ENCODE assay signal across 9 cellular contexts in genomic region chr3:16849240-16849639, GRCh38. TPM values are rescaled to one million over a fixed set of nuclear protein-coding genes. Genes with fewer than 3 reads are reported as not detected.
DNase-seq lines count a peak whose midpoint lies in the region; ATAC-seq and TF ChIP-seq lines count a peak whose summit lies in the region.
"Had no signal": no experiment of that assay in that cellular context is flagged by ENCODE, and none has a peak within 500 bp of the region (broad histone marks: within the 10 kb centered on the region; RNA-seq: fewer than 3 reads in every experiment).

No MANE protein-coding gene starts in this region.

- H3F3A ChIP-seq in OCI-LY1 (ENCODE audit: insufficient read depth, low read length) (no peaks in the 10 kb centered on the region), PC-3 (ENCODE audit: low read length, unreplicated experiment) (no peaks in the 10 kb centered on the region)

- no peaks in the 10 kb centered on the region for H3K36me3 ChIP-seq in OCI-LY1 (ENCODE audit: insufficient read depth, low read length)
- H3K36me3 ChIP-seq in PC-3 (ENCODE audit: low read depth, low read length): no peaks in the 10 kb centered on the region
- H3K36me3 ChIP-seq: tibial nerve had no signal

- CTCF ChIA-PET in PC-3 (lab: Charles Lee): no interaction called here

- H3K9ac ChIP-seq in OCI-LY1 (ENCODE audit: low read length): peak overlapping the region; percentile 5; the same call in 1 of the 2 replicates
- H3K9ac ChIP-seq in PC-3 (ENCODE audit: low read length): no peak overlapping the region

- H3K36me3 Mint-ChIP-seq in activated naive CD8-positive, alpha-beta T cell: no peaks in the 10 kb centered on the region

- DNase-seq in iPS-NIHi7 (ENCODE audit: extremely low spot score) (peak; percentile 33), ACHN (no peak), PC-3 (no peak)
- peak; percentile 41 to 58 for DNase-seq in stimulated activated CD4-positive, alpha-beta T cell treated with anti-CD3 and anti-CD28 coated beads, Interleukin-2, amount 100 ng/mL, for 48 hours

- H3K27ac ChIP-seq in OCI-LY1 (ENCODE audit: low read depth, low read length, poor library complexity, severe bottlenecking) (peak overlapping the region; percentile 54), PC-3 (ENCODE audit: low read length) (no peak overlapping the region)

- H4K20me1 ChIP-seq in OCI-LY1 (ENCODE audit: insufficient read depth, low read length) (no peaks in the 10 kb centered on the region), PC-3 (ENCODE audit: low read length) (no peaks in the 10 kb centered on the region)

- peak overlapping the region; percentile 57 for H3K4me3 Mint-ChIP-seq in activated naive CD8-positive, alpha-beta T cell

- H2AFZ ChIP-seq in OCI-LY1 (ENCODE audit: low read length) (peak overlapping the region; percentile 50), PC-3 (ENCODE audit: low read length) (no peak overlapping the region)

- peak overlapping the region; percentile 22 for H3K4me3 ChIP-seq in OCI-LY1 (ENCODE audit: low read depth, low read length, poor library complexity, severe bottlenecking)
- H3K4me3 ChIP-seq in PC-3 (ENCODE audit: low read length): no peak overlapping the region

- peak; percentile 84 for ATAC-seq in GM19324 (IDR thresholded peaks at IDR 0.05; ENCODE audit: low FRiP score, unreplicated experiment)
- ATAC-seq in HG03135 (IDR thresholded peaks at IDR 0.05; ENCODE audit: unreplicated experiment): peak; percentile 93
- ATAC-seq in PC-3: no peak

- BruUV-seq in PC-3 (replicated peaks; lab: Mats Ljungman, UMichigan): no TSS peak

- no peaks in the 10 kb centered on the region for H3K9me3 Mint-ChIP-seq in activated naive CD8-positive, alpha-beta T cell (ENCODE audit: low read depth)

- H3K4me1 ChIP-seq in OCI-LY1 (ENCODE audit: insufficient read depth, low read length, severe bottlenecking) (peaks cover 43% of the 10 kb centered on the region), PC-3 (ENCODE audit: insufficient read depth, low read length) (no peaks in the 10 kb centered on the region)
- H3K4me1 ChIP-seq: tibial nerve had no signal

- H3K4me1 Mint-ChIP-seq in activated naive CD8-positive, alpha-beta T cell (ENCODE audit: low read depth): peaks cover 46% of the 10 kb centered on the region

- POLR2A ChIA-PET in PC-3 (lab: Charles Lee; ENCODE audit: unreplicated experiment): no interaction called here

- H3K9me2 ChIP-seq in OCI-LY1 (ENCODE audit: low read depth, low read length): no peaks in the 10 kb centered on the region
- no peaks in the 10 kb centered on the region for H3K9me2 ChIP-seq in PC-3 (replicated peaks; ENCODE audit: low read length)

- no peaks in the 10 kb centered on the region for H3K27me3 ChIP-seq in OCI-LY1 (ENCODE audit: insufficient read depth, low read length)
- no peaks in the 10 kb centered on the region for H3K27me3 ChIP-seq in PC-3 (ENCODE audit: low read length)
- H3K27me3 ChIP-seq: tibial nerve had no signal

- no peak overlapping the region for H3K27ac Mint-ChIP-seq in activated naive CD8-positive, alpha-beta T cell

- in situ Hi-C loops in ACHN (cut with HindIII; ENCODE audit: low pct_ligation_motif_present, low pct_unique_long_range_greater_than_20kb, low sequenced_read_pairs): no loop called here

- H3K4me2 ChIP-seq in OCI-LY1 (ENCODE audit: low read length) (peak overlapping the region; percentile 52), PC-3 (ENCODE audit: low read length) (no peak overlapping the region)

- intact Hi-C loops in PC-3 (cut with micrococcal nuclease): no loop called here

- no peaks in the 10 kb centered on the region for H3K9me3 ChIP-seq in OCI-LY1 (ENCODE audit: low read length)
- no peaks in the 10 kb centered on the region for H3K9me3 ChIP-seq in PC-3 (ENCODE audit: low read length)
- H3K9me3 ChIP-seq: tibial nerve had no signal

- no peaks in the 10 kb centered on the region for H3K27me3 Mint-ChIP-seq in activated naive CD8-positive, alpha-beta T cell

- H3K79me2 ChIP-seq in OCI-LY1 (ENCODE audit: insufficient read depth, low read length) (no peaks in the 10 kb centered on the region), PC-3 (ENCODE audit: low read length) (no peaks in the 10 kb centered on the region)

- TF ChIP-seq CTCF in OCI-LY1 (IDR thresholded peaks at IDR 0.05; ENCODE audit: low read length) (no peak), PC-3 (conservative IDR thresholded peaks at IDR 0.05; ENCODE audit: low read depth, low read length) (no peak)

RNA-seq across cellular contexts. Expression of gene PLCL2, which starts 35.5 kb away (rescaled TPM):
- 9.8 and 10.5 TPM in 2 replicates for total RNA-seq in PC-3 (2014; rRNA removed)

Comparison
In these comparisons a context has a peak if more than half of its experiments do, and no peak if none do; other contexts are left out.
1. DNase-seq: peak in iPS-NIHi7 (single experiment) and stimulated activated CD4-positive, alpha-beta T cell treated with anti-CD3 and anti-CD28 coated beads, Interleukin-2, amount 100 ng/mL, for 48 hours (2 of 2); none in ACHN (single experiment) and PC-3 (single experiment).